ENCODE assay signal across 20 cellular contexts in genomic region chr20:13419445-13419844, GRCh38.
"Had no signal": no experiment of that assay in that cellular context is flagged by ENCODE, and none has a peak within 500 bp of the region (broad histone marks: within the 10 kb centered on the region; RNA-seq: fewer than 3 reads in every experiment).

No MANE protein-coding gene starts in this region.

- ATAC-seq: naive thymus-derived CD4-positive, alpha-beta T cell; sciatic nerve; stimulated activated naive B cell treated with anti-CD40 and anti-IgM and Interleukin-4, amounts not matched to agents 10 μg/mL and 1 μg/mL and 100 μg/mL, for 72 hours; upper lobe of right lung had no signal

- H3K4me3 ChIP-seq: coronary artery, esophagus muscularis mucosa, left lung, neural progenitor cell, spleen, thoracic aorta, tibial nerve, upper lobe of right lung, vagina had no signal

- H2AFZ ChIP-seq: neural progenitor cell, parathyroid adenoma had no signal

- H3K4me2 ChIP-seq: neural progenitor cell had no signal

- DNase-seq: effector memory CD4-positive, alpha-beta T cell; head of caudate nucleus; kidney; left lung; mammary epithelial cell; mesendoderm; midbrain; naive thymus-derived CD4-positive, alpha-beta T cell; spleen; stimulated activated CD4-positive, alpha-beta T cell treated with anti-CD3 and anti-CD28 coated beads, Interleukin-4, amount 100 ng/mL, for 4 hours; stimulated activated naive B cell treated with anti-CD40 and anti-IgM and Interleukin-4, amounts not matched to agents 10 μg/mL and 1 μg/mL and 100 μg/mL, for 72 hours; upper lobe of right lung had no signal

- H3K9me3 ChIP-seq: esophagus muscularis mucosa, left lung, spleen, thoracic aorta, tibial nerve, upper lobe of right lung, vagina had no signal

- H3K27me3 ChIP-seq: esophagus muscularis mucosa, left lung, neural progenitor cell, spleen, tibial nerve, upper lobe of right lung, vagina had no signal

- H3K79me2 ChIP-seq: parathyroid adenoma had no signal

- H3K36me3 ChIP-seq: neural progenitor cell, thoracic aorta, upper lobe of right lung, vagina had no signal

- H3K4me1 ChIP-seq: parathyroid adenoma, spleen had no signal

- H3K9ac ChIP-seq: neural progenitor cell, parathyroid adenoma had no signal

- H3K27ac ChIP-seq: coronary artery, esophagus muscularis mucosa, left lung, neural progenitor cell, parathyroid adenoma, thoracic aorta, tibial nerve, upper lobe of right lung, vagina had no signal
